11 cellular contexts compared by ENCODE assay signal in the genomic region with DNA sequence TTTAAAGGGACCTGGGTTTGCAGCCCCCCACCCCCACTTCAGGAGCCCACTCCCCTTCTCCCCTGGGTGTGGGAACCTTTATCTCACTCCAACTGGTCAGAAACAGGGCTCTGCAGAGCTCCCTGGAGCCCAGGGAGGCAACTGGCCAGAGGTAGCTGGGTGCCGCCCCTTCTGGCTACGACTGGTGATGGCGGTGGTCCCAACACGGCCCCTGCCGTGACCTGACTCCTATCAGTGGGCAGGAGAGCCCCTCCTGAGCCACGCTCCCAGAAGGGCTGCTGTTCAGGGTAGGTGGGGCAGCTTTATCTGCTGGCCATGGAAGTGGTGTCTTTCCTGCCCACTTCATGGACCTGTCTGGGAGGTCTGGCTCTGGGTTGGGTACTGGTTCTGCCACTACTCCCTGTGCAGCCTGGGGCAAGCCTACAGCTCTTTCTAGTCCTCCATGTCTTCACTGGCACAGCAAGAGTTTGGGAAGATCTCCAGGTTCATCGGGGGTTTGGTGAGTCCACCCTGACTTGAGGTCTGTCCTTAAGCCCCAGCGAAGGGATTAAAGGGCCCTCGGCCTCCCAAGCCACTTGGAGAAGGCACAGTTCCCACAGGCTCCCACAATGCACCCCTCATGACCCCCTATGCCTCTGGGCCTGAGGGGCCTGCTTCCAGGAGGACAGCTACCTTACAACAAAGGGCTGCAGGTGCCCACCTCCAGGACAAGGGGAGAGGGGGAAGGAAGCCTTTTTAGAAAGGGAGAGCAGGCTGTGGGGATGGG. TPM values are rescaled to one million over a fixed set of nuclear protein-coding genes. Genes with fewer than 3 reads are reported as not detected.
DNase-seq lines count a peak whose midpoint lies in the region; ATAC-seq and TF ChIP-seq lines count a peak whose summit lies in the region.
"Had no signal": no experiment of that assay in that cellular context is flagged by ENCODE, and none has a peak within 500 bp of the region (broad histone marks: within the 10 kb centered on the region; RNA-seq: fewer than 3 reads in every experiment).

No MANE protein-coding gene starts in this region.

- H3K79me2 ChIP-seq in mesendoderm (ENCODE audit: control insufficient read depth, insufficient read depth, low read length) = no peaks in the 10 kb centered on the region

- H3K56ac ChIP-seq in mesendoderm (ENCODE audit: low read length) = no peak overlapping the region

- peak overlapping the region; percentile 98 for H3K27ac ChIP-seq in Panc1 (ENCODE audit: low read length)
- no peak overlapping the region for H3K27ac ChIP-seq in mesendoderm (ENCODE audit: low read depth, low read length)
- H3K27ac ChIP-seq in suprapubic skin = peak overlapping the region; percentile 98

- H3K4me3 ChIP-seq in Panc1 (ENCODE audit: low read depth in 2 of 2, low read length in 2 of 2) (no peak overlapping the region), mesendoderm (ENCODE audit: low read length) (no peak overlapping the region), suprapubic skin (no peak overlapping the region)
- H3K4me3 ChIP-seq: Peyer's patch had no signal

- POLR2A ChIA-PET in Panc1 (lab: Charles Lee) = interaction anchor here (0.6 kb wide), 1 partner anchor 18 kb away, joined by 3 read pairs; no protein-coding TSS in a partner anchor

- no peak overlapping the region for H2BK120ac ChIP-seq in mesendoderm (ENCODE audit: low read depth, low read length)

- no peak overlapping the region for H3K18ac ChIP-seq in mesendoderm (ENCODE audit: low read length)

- H3K27me3 ChIP-seq in Panc1 (ENCODE audit: control insufficient read depth, insufficient read depth, low read length) = no peaks in the 10 kb centered on the region
- H3K27me3 ChIP-seq in mesendoderm (ENCODE audit: insufficient read depth, low read length, poor library complexity) = no peaks in the 10 kb centered on the region
- no peaks in the 10 kb centered on the region for H3K27me3 ChIP-seq in suprapubic skin
- H3K27me3 ChIP-seq: Peyer's patch had no signal

- no CpG with 5 or more reads among the region's 9 CpGs for WGBS in mesendoderm (ENCODE audit: extremely low coverage, insufficient coverage, low lambda C conversion rate)
- 38% methylated on average over 6 of the region's 9 CpGs for WGBS in suprapubic skin

- H3K9me3 Mint-ChIP-seq in central memory CD8-positive, alpha-beta T cell = no peaks in the 10 kb centered on the region
- H3K9me3 Mint-ChIP-seq: activated T-cell treated with anti-CD3 and anti-CD28 coated beads, Interleukin-2, amount 50 U/mL, for 4 hours had no signal

- H2BK5ac ChIP-seq in mesendoderm (ENCODE audit: low read length) = no peak overlapping the region

- no peaks in the 10 kb centered on the region for H3K36me3 ChIP-seq in Panc1 (ENCODE audit: control insufficient read depth, insufficient read depth, low read length)
- H3K36me3 ChIP-seq in mesendoderm (ENCODE audit: control insufficient read depth, insufficient read depth, low read length) = no peaks in the 10 kb centered on the region
- H3K36me3 ChIP-seq in suprapubic skin = peaks cover 13% of the 10 kb centered on the region

- CTCF ChIA-PET in Panc1 (lab: Charles Lee) = interaction anchor here (0.8 kb wide), 1 partner anchor 30 kb away, joined by 4 read pairs; no protein-coding TSS in a partner anchor

- H3K9me3 ChIP-seq in Panc1 (ENCODE audit: control insufficient read depth, insufficient read depth, low read depth, low read length) (no peaks in the 10 kb centered on the region), suprapubic skin (no peaks in the 10 kb centered on the region)
- H3K9me3 ChIP-seq: Peyer's patch had no signal

- DNase-seq in Panc1 (ENCODE audit: low read depth, low spot score) (no peak), mesendoderm (no peak), suprapubic skin (ENCODE audit: low spot score in 2 of 2) (no peak), GM03348 (ENCODE audit: low spot score) (no peak)
- DNase-seq in central memory CD8-positive, alpha-beta T cell (ENCODE audit: low spot score in 2 of 2) = no peak
- DNase-seq: activated T-cell treated with anti-CD3 and anti-CD28 coated beads, Interleukin-2, amount 50 U/mL, for 4 hours; Peyer's patch; stimulated activated naive CD8-positive, alpha-beta T cell treated with anti-CD3 and anti-CD28 coated beads, Interleukin-15, Interleukin-2, amounts not matched to agents 100 U/mL and 50 U/mL, for 24 hours had no signal

- in situ Hi-C loops in Panc1 (cut with HindIII; ENCODE audit: low pct_unique_long_range_greater_than_20kb, low sequenced_read_pairs) = no loop called here

- no TSS peak for BruUV-seq in Panc1 (replicated peaks; lab: Mats Ljungman, UMichigan)

- H3K4me1 Mint-ChIP-seq in central memory CD8-positive, alpha-beta T cell = peaks cover 13% of the 10 kb centered on the region

- no peak overlapping the region for H4K5ac ChIP-seq in mesendoderm (ENCODE audit: low read length)

- intact Hi-C loops in Panc1 (cut with micrococcal nuclease; ENCODE audit: unreplicated experiment) = no loop called here

- TF ChIP-seq POLR2A in suprapubic skin (IDR thresholded peaks at IDR 0.05) = no peak

- H2BK15ac ChIP-seq in mesendoderm (replicated peaks; ENCODE audit: low read depth) = no peak overlapping the region

- no peak overlapping the region for H3K9ac ChIP-seq in mesendoderm (ENCODE audit: low read length)

- H4K8ac ChIP-seq in mesendoderm (ENCODE audit: low read depth, low read length) = no peak overlapping the region

- ATAC-seq in Panc1 (no peak), HG02981 (IDR thresholded peaks at IDR 0.05; ENCODE audit: unreplicated experiment) (no peak), esophagus mucosa (no peak), HG03095 (IDR thresholded peaks at IDR 0.05; ENCODE audit: unreplicated experiment) (no peak)
- ATAC-seq in central memory CD8-positive, alpha-beta T cell (replicated peaks; ENCODE audit: extremely low read depth, poor library complexity, severe bottlenecking) = no peak
- ATAC-seq: activated T-cell treated with anti-CD3 and anti-CD28 coated beads, Interleukin-2, amount 50 U/mL, for 4 hours; stimulated activated naive CD8-positive, alpha-beta T cell treated with anti-CD3 and anti-CD28 coated beads, Interleukin-15, Interleukin-2, amounts not matched to agents 100 U/mL and 50 U/mL, for 24 hours had no signal

- H3K23ac ChIP-seq in mesendoderm (ENCODE audit: low read length) = no peak overlapping the region

- H3K27me3 Mint-ChIP-seq in central memory CD8-positive, alpha-beta T cell = no peaks in the 10 kb centered on the region

- H3K36me3 Mint-ChIP-seq in central memory CD8-positive, alpha-beta T cell (ENCODE audit: insufficient read depth) = peaks cover 13% of the 10 kb centered on the region

- H2AK5ac ChIP-seq in mesendoderm (ENCODE audit: low read length) = peak overlapping the region; percentile 99

- TF ChIP-seq CTCF in Panc1 (IDR thresholded peaks at IDR 0.05) = no peak
- TF ChIP-seq CTCF in suprapubic skin (IDR thresholded peaks at IDR 0.05) = no peak

- no peak overlapping the region for H3K4me3 Mint-ChIP-seq in central memory CD8-positive, alpha-beta T cell
- H3K4me3 Mint-ChIP-seq: activated T-cell treated with anti-CD3 and anti-CD28 coated beads, Interleukin-2, amount 50 U/mL, for 4 hours had no signal

- peak overlapping the region; percentile 32 for H3K27ac Mint-ChIP-seq in central memory CD8-positive, alpha-beta T cell (ENCODE audit: low read depth)

- no peak overlapping the region for H3K4me2 ChIP-seq in mesendoderm (ENCODE audit: low read length)

- TF ChIP-seq EP300 in suprapubic skin (IDR thresholded peaks at IDR 0.05) = no peak

- H3K4me1 ChIP-seq in Panc1 (ENCODE audit: control insufficient read depth, insufficient read depth, low read length) (peaks cover 46% of the 10 kb centered on the region), mesendoderm (ENCODE audit: control insufficient read depth, low read depth, low read length) (peaks cover 23% of the 10 kb centered on the region), suprapubic skin (peaks cover 63% of the 10 kb centered on the region)

- H3K79me1 ChIP-seq in mesendoderm (ENCODE audit: low read length) = no peaks in the 10 kb centered on the region

- no peak overlapping the region for H3K4ac ChIP-seq in mesendoderm (ENCODE audit: low read depth, low read length)

RNA-seq across cellular contexts. Expression of gene SREBF1, which starts 5.5 kb away (rescaled TPM):
- total RNA-seq in Panc1 (2021; ENCODE audit: unreplicated experiment) = 230 TPM
- 434 TPM for polyA plus RNA-seq in Panc1 (2012; ENCODE audit: insufficient read length)
- 59.1 TPM for polyA plus RNA-seq in mesendoderm (2013, experiment 1 of 2)
- polyA plus RNA-seq in mesendoderm (2013, experiment 2 of 2) = 55.4 TPM
- 100 to 1,000 TPM in 2 of 4 donors, 10 to 100 TPM in 2; 78.1 to 124 (median 91.7) TPM for total RNA-seq in suprapubic skin
- 142 TPM for total RNA-seq in esophagus mucosa
